20 cellular contexts compared by ENCODE assay signal in the genomic region with DNA sequence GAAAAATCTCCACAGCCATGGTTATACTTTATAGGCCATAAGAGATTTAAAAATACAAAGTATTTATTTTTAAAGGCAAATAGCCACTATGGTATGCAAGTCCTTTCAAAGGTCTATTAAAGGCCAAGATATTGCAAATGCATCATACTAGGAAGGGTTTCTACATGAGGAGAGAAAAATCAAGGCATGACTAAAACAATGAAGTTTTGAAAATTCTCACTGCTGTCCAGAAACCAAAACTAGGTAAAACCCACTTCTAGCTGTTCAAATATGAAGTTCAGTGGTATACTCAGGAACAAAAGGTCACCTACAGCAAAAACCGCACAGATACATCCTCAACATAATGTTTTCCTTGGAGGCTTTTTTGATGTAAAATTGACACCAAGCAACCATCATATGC.
DNase-seq lines count a peak whose midpoint lies in the region; ATAC-seq and TF ChIP-seq lines count a peak whose summit lies in the region.
"Had no signal": no experiment of that assay in that cellular context is flagged by ENCODE, and none has a peak within 500 bp of the region (broad histone marks: within the 10 kb centered on the region; RNA-seq: fewer than 3 reads in every experiment).

No MANE protein-coding gene starts in this region.

- no peak for DNase-seq in activated CD8-positive, alpha-beta memory T cell treated with anti-CD3 and anti-CD28 coated beads, Interleukin-2, amount 10 ng/mL, durations not matched to agents 7 days and 5 days
- DNase-seq in activated CD8-positive, alpha-beta memory T cell treated with anti-CD3 and anti-CD28 coated beads for 24 hours, result no peak
- DNase-seq in stimulated activated naive CD8-positive, alpha-beta T cell treated with anti-CD3 and anti-CD28 coated beads, Interleukin-15, Interleukin-2, amounts not matched to agents 100 U/mL and 50 U/mL, for 24 hours, result no peak
- DNase-seq in HUDEP-2 (lab: John Stamatoyannopoulos, UW; ENCODE audit: unreplicated experiment in 76 of 76), result no peak
- DNase-seq in stimulated activated naive CD4-positive, alpha-beta T cell treated with Interleukin-2 at 50 U/mL for 16 hours (lab: John Stamatoyannopoulos, UW), result no peak
- no peak for DNase-seq in mesothelial cell of epicardium (ENCODE audit: low spot score in 2 of 2, unreplicated experiment in 2 of 2)
- DNase-seq: activated CD4-positive, alpha-beta T cell treated with anti-CD3 and anti-CD28 coated beads, Interleukin-2, amount 50 U/mL, for 1 hour; CD4-positive, CD25-positive, alpha-beta regulatory T cell; DND-41; lower lobe of right lung; MM.1S; NCI-H187 treated with DMSO at 0.1 percent for 48 hours; NCI-H446 treated with DMSO at 0.1 percent for 48 hours; pancreas; SK-N-SH; stimulated activated CD4-positive, alpha-beta T cell treated with anti-CD3 and anti-CD28 coated beads, Interleukin-4, amount 100 ng/mL, for 4 hours had no signal

- H3K27ac Mint-ChIP-seq in activated CD8-positive, alpha-beta memory T cell treated with anti-CD3 and anti-CD28 coated beads, Interleukin-2, amount 10 ng/mL, durations not matched to agents 7 days and 5 days, result peak overlapping the region; percentile 25
- H3K27ac Mint-ChIP-seq in activated T-helper 17 cell treated with anti-CD3 and anti-CD28 coated beads, Interleukin-2, amount 50 U/mL, for 72 hours, result no peak overlapping the region
- no peak overlapping the region for H3K27ac Mint-ChIP-seq in mesothelial cell of epicardium
- H3K27ac Mint-ChIP-seq: type B pancreatic cell had no signal

- H3K4me1 Mint-ChIP-seq in activated CD8-positive, alpha-beta memory T cell treated with anti-CD3 and anti-CD28 coated beads, Interleukin-2, amount 10 ng/mL, durations not matched to agents 7 days and 5 days, result peaks cover 52% of the 10 kb centered on the region
- H3K4me1 Mint-ChIP-seq in activated T-helper 17 cell treated with anti-CD3 and anti-CD28 coated beads, Interleukin-2, amount 50 U/mL, for 72 hours, result peaks cover 14% of the 10 kb centered on the region
- peaks cover 7% of the 10 kb centered on the region for H3K4me1 Mint-ChIP-seq in mesothelial cell of epicardium

- H3K27me3 Mint-ChIP-seq in activated CD8-positive, alpha-beta memory T cell treated with anti-CD3 and anti-CD28 coated beads, Interleukin-2, amount 10 ng/mL, durations not matched to agents 7 days and 5 days, result no peaks in the 10 kb centered on the region
- no peaks in the 10 kb centered on the region for H3K27me3 Mint-ChIP-seq in activated T-helper 17 cell treated with anti-CD3 and anti-CD28 coated beads, Interleukin-2, amount 50 U/mL, for 72 hours
- no peaks in the 10 kb centered on the region for H3K27me3 Mint-ChIP-seq in mesothelial cell of epicardium (ENCODE audit: low read depth)
- H3K27me3 Mint-ChIP-seq: CD4-positive, CD25-positive, alpha-beta regulatory T cell; type B pancreatic cell had no signal

- no peak for TF ChIP-seq CTCF in mesothelial cell of epicardium (IDR thresholded peaks at IDR 0.05; ENCODE audit: unreplicated experiment)

- H3K9me3 Mint-ChIP-seq in activated CD8-positive, alpha-beta memory T cell treated with anti-CD3 and anti-CD28 coated beads, Interleukin-2, amount 10 ng/mL, durations not matched to agents 7 days and 5 days (ENCODE audit: low read depth), result no peaks in the 10 kb centered on the region
- no peaks in the 10 kb centered on the region for H3K9me3 Mint-ChIP-seq in activated T-helper 17 cell treated with anti-CD3 and anti-CD28 coated beads, Interleukin-2, amount 50 U/mL, for 72 hours
- H3K9me3 Mint-ChIP-seq in mesothelial cell of epicardium, result peaks cover 2% of the 10 kb centered on the region
- H3K9me3 Mint-ChIP-seq: type B pancreatic cell had no signal

- H3K4me3 Mint-ChIP-seq in activated CD8-positive, alpha-beta memory T cell treated with anti-CD3 and anti-CD28 coated beads, Interleukin-2, amount 10 ng/mL, durations not matched to agents 7 days and 5 days, result no peak overlapping the region
- H3K4me3 Mint-ChIP-seq in activated T-helper 17 cell treated with anti-CD3 and anti-CD28 coated beads, Interleukin-2, amount 50 U/mL, for 72 hours, result no peak overlapping the region
- no peak overlapping the region for H3K4me3 Mint-ChIP-seq in mesothelial cell of epicardium
- H3K4me3 Mint-ChIP-seq: CD4-positive, CD25-positive, alpha-beta regulatory T cell; type B pancreatic cell had no signal

- H3K36me3 Mint-ChIP-seq in activated CD8-positive, alpha-beta memory T cell treated with anti-CD3 and anti-CD28 coated beads, Interleukin-2, amount 10 ng/mL, durations not matched to agents 7 days and 5 days, result peaks cover 49% of the 10 kb centered on the region
- peaks cover 97% of the 10 kb centered on the region for H3K36me3 Mint-ChIP-seq in activated T-helper 17 cell treated with anti-CD3 and anti-CD28 coated beads, Interleukin-2, amount 50 U/mL, for 72 hours (ENCODE audit: low read depth)
- H3K36me3 Mint-ChIP-seq in mesothelial cell of epicardium, result peaks cover 16% of the 10 kb centered on the region

- ATAC-seq in activated CD8-positive, alpha-beta memory T cell treated with anti-CD3 and anti-CD28 coated beads, Interleukin-2, amount 10 ng/mL, durations not matched to agents 7 days and 5 days, result peak; percentile 33
- peak; percentile 37 for ATAC-seq in GM21619 (IDR thresholded peaks at IDR 0.05; ENCODE audit: unreplicated experiment)
- peak; percentile 83 for ATAC-seq in activated T-helper 17 cell treated with anti-CD3 and anti-CD28 coated beads, Interleukin-2, amount 50 U/mL, for 72 hours (replicated peaks)
- ATAC-seq in stimulated activated naive CD8-positive, alpha-beta T cell treated with anti-CD3 and anti-CD28 coated beads, Interleukin-15, Interleukin-2, amounts not matched to agents 100 U/mL and 50 U/mL, for 24 hours, result peak; percentile 63
- ATAC-seq: A549, lower lobe of right lung, pancreas had no signal

- CTCF ChIA-PET in activated CD8-positive, alpha-beta memory T cell treated with anti-CD3 and anti-CD28 coated beads, Interleukin-2, amount 10 ng/mL, durations not matched to agents 7 days and 5 days (lab: Charles Lee), result interaction anchor here (1.3 kb wide), 1 partner anchor 90 kb away, joined by 3 read pairs; no protein-coding TSS in a partner anchor

Comparison
In these comparisons a context has a peak if more than half of its experiments do, and no peak if none do; other contexts are left out.
1. ATAC-seq: peak in every context shown above with its lines; median percentile 83 in activated T-helper 17 cell treated with anti-CD3 and anti-CD28 coated beads, Interleukin-2, amount 50 U/mL, for 72 hours; 63 in stimulated activated naive CD8-positive, alpha-beta T cell treated with anti-CD3 and anti-CD28 coated beads, Interleukin-15, Interleukin-2, amounts not matched to agents 100 U/mL and 50 U/mL, for 24 hours; 37 in GM21619; 33 in activated CD8-positive, alpha-beta memory T cell treated with anti-CD3 and anti-CD28 coated beads, Interleukin-2, amount 10 ng/mL, durations not matched to agents 7 days and 5 days.